2 cellular contexts compared by ENCODE assay signal in the genomic region with DNA sequence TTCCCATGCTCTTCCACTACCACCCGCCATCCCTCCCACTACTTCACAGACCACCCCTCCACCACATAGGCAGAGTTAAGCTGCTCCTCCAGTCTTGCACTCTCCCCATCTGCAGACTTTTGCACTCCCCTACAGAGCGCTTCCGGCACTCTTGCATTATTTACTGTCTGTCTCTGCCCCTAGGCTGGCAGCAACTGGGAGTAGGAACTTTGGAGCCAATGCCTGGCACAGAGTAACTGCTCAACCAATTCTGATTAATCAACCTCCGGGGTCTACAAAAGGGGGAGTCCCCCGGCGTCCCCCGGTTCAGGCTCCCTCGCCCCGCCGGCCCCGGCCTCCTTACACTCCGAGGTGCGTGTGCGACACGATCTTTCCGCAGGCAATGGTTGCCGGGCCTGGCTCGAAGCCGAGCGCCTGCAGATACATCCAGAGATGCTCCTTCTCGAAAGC.
TF ChIP-seq lines count a peak whose summit lies in the region.

No MANE protein-coding gene starts in this region.

TF ChIP-seq in HEK293T, 16 proteins besides CTCF, POLR2A, EP300 and RAD21:
- TF ChIP-seq CTBP1 (IDR thresholded peaks at IDR 0.05; ENCODE audit: borderline replicate concordance), result no peak
- no peak for TF ChIP-seq SP1 (IDR thresholded peaks at IDR 0.05)
- TF ChIP-seq TARDBP (IDR thresholded peaks at IDR 0.05), result no peak
- no peak for TF ChIP-seq FOXK2 (IDR thresholded peaks at IDR 0.05)
- TF ChIP-seq, protein P1, sequence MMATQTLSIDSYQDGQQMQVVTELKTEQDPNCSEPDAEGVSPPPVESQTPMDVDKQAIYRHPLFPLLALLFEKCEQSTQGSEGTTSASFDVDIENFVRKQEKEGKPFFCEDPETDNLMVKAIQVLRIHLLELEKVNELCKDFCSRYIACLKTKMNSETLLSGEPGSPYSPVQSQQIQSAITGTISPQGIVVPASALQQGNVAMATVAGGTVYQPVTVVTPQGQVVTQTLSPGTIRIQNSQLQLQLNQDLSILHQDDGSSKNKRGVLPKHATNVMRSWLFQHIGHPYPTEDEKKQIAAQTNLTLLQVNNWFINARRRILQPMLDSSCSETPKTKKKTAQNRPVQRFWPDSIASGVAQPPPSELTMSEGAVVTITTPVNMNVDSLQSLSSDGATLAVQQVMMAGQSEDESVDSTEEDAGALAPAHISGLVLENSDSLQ (IDR thresholded peaks at IDR 0.05), result peak; percentile 66
- no peak for TF ChIP-seq L3MBTL2 (conservative IDR thresholded peaks at IDR 0.05)
- no peak for TF ChIP-seq FOXM1 (IDR thresholded peaks at IDR 0.05; ENCODE audit: borderline replicate concordance)

TF ChIP-seq in endothelial cell of umbilical vein, 7 proteins besides CTCF, POLR2A, EP300 and RAD21:
- no peak for TF ChIP-seq JUN (IDR thresholded peaks at IDR 0.05; ENCODE audit: borderline replicate concordance, insufficient read depth, insufficient read length, low read depth)
- TF ChIP-seq GATA2 (IDR thresholded peaks at IDR 0.05; ENCODE audit: insufficient read depth, insufficient read length, low read depth, low read length), result no peak
- TF ChIP-seq, protein P2, sequence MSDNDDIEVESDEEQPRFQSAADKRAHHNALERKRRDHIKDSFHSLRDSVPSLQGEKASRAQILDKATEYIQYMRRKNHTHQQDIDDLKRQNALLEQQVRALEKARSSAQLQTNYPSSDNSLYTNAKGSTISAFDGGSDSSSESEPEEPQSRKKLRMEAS (IDR thresholded peaks at IDR 0.05; ENCODE audit: insufficient read depth, insufficient read length), result no peak
- TF ChIP-seq EZH2 (IDR thresholded peaks at IDR 0.05; ENCODE audit: borderline replicate concordance, low read depth, low read length, severe bottlenecking), result no peak
- no peak for TF ChIP-seq FOS (IDR thresholded peaks at IDR 0.05; ENCODE audit: borderline replicate concordance, insufficient read depth, low read length)
- TF ChIP-seq POLR2AphosphoS5 (IDR thresholded peaks at IDR 0.05; ENCODE audit: insufficient read depth, low read depth, low read length), result no peak
- no peak for TF ChIP-seq MYC (IDR thresholded peaks at IDR 0.05; ENCODE audit: low read depth, low read length)
